Comparison of ENCODE assay signal across 3 cellular contexts in the genomic region with DNA sequence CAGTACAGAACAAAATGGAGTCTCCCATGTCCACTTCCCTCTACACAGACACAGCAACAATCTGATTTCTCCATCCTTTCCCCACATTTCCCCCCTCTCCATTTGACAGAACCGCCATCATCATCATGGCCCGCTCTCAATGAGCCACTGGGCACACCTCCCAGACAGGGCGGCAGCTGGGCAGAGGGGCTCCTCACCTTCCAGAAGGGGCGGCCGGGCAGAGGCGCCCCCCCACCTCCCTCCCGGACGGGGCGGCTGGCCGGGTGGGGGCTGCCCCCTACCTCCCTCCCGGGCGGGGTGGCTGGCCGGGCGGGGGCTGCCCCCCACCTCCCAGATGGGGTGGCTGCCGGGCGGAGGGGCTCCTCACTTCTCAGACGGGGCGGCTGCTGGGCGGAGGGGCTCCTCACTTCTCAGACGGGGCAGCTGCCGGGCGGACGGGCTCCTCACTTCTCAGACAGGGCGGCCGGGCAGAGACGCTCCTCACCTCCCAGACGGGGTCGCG.
DNase-seq lines count a peak whose midpoint lies in the region; FAIRE-seq and TF ChIP-seq lines count a peak whose summit lies in the region.
"Not testable (repeated sequence)": the region's sequence is repeated elsewhere in the genome, so short reads cannot be mapped to it uniquely, and the experiment has no call there.

No MANE protein-coding gene starts in this region.

- 82% methylated on average over 7 of the region's 29 CpGs for WGBS in esophagus muscularis mucosa

- not testable (repeated sequence) for H3K4me3 ChIP-seq in esophagus muscularis mucosa; kidney (ENCODE audit: low read length in 2 of 2)

- not testable (repeated sequence) for TF ChIP-seq EP300 in esophagus muscularis mucosa (IDR thresholded peaks at IDR 0.05)

- not testable (repeated sequence) for H3K4me1 Mint-ChIP-seq in glutamatergic neuron (ENCODE audit: low read depth, unreplicated experiment)

- TF ChIP-seq POLR2A in esophagus muscularis mucosa (IDR thresholded peaks at IDR 0.05; ENCODE audit: low read depth) = not testable (repeated sequence)

- H3K27me3 ChIP-seq in esophagus muscularis mucosa = not testable (repeated sequence)

- not testable (repeated sequence) for H3K9me3 ChIP-seq in esophagus muscularis mucosa; kidney (ENCODE audit: control insufficient read depth in 1 of 2, low read length in 2 of 2)

- DNase-seq in esophagus muscularis mucosa (ENCODE audit: extremely low spot score) = peak; percentile 42
- DNase-seq in glutamatergic neuron = peak; percentile 16
- peak; percentile 68 for DNase-seq in kidney

- H3K27ac Mint-ChIP-seq in glutamatergic neuron (ENCODE audit: unreplicated experiment) = not testable (repeated sequence)

- not testable (repeated sequence) for H3K36me3 Mint-ChIP-seq in glutamatergic neuron (ENCODE audit: unreplicated experiment)

- FAIRE-seq in kidney (lab: Jason Lieb, UNC) = not testable (repeated sequence)

- not testable (repeated sequence) for TF ChIP-seq CTCF in esophagus muscularis mucosa (IDR thresholded peaks at IDR 0.05); glutamatergic neuron (IDR thresholded peaks at IDR 0.05; ENCODE audit: partially characterized antibody, unreplicated experiment); kidney (IDR thresholded peaks at IDR 0.05; ENCODE audit: borderline replicate concordance, extremely low read depth, insufficient read depth)

- H3K9ac ChIP-seq in kidney (ENCODE audit: low read length in 2 of 2) = not testable (repeated sequence)

- not testable (repeated sequence) for H3K4me1 ChIP-seq in esophagus muscularis mucosa; kidney (ENCODE audit: control insufficient read depth in 1 of 2, insufficient read depth in 1 of 2, low read depth in 1 of 2, low read length in 2 of 2)

- intact Hi-C loops in esophagus muscularis mucosa (cut with DNase I); kidney (cut with DNase I): not testable (repeated sequence)

- H3K4me3 Mint-ChIP-seq in glutamatergic neuron (ENCODE audit: unreplicated experiment) = not testable (repeated sequence)

- H3K9me3 Mint-ChIP-seq in glutamatergic neuron (ENCODE audit: unreplicated experiment) = not testable (repeated sequence)

- H3K36me3 ChIP-seq in esophagus muscularis mucosa; kidney (ENCODE audit: control insufficient read depth in 1 of 2, insufficient read depth in 2 of 2, low read length in 2 of 2): not testable (repeated sequence)

- not testable (repeated sequence) for H3K27ac ChIP-seq in esophagus muscularis mucosa (replicated peaks in 1 of 4); kidney (ENCODE audit: low read depth in 2 of 2, low read length in 2 of 2)

- not testable (repeated sequence) for H3K27me3 Mint-ChIP-seq in glutamatergic neuron (ENCODE audit: unreplicated experiment)

Comparison
In these comparisons a context has a peak if more than half of its experiments do, and no peak if none do; other contexts are left out.
1. DNase-seq: peak in every context shown above with its lines; median percentile 68 in kidney; 42 in esophagus muscularis mucosa; 16 in glutamatergic neuron.